ENCODE assay signal across 11 cellular contexts in genomic region chr1:182671779-182672486, GRCh38. TPM values are rescaled to one million over a fixed set of nuclear protein-coding genes. Genes with fewer than 3 reads are reported as not detected.
A peak's percentile ranks its signal among the peaks of the same experiment; 100 is the strongest.
DNase-seq lines count a peak whose midpoint lies in the region; ATAC-seq, FAIRE-seq and TF ChIP-seq lines count a peak whose summit lies in the region.
"Had no signal": no experiment of that assay in that cellular context is flagged by ENCODE, and none has a peak within 500 bp of the region (broad histone marks: within the 10 kb centered on the region; RNA-seq: fewer than 3 reads in every experiment).

No MANE protein-coding gene starts in this region.

- no peak for TF ChIP-seq POLR2A in H54 (IDR thresholded peaks at IDR 0.05; ENCODE audit: low read depth, low read length)

- H3K27ac Mint-ChIP-seq in activated CD8-positive, alpha-beta T cell treated with anti-CD3 and anti-CD28 coated beads for 36 hours: no peak overlapping the region
- H3K27ac Mint-ChIP-seq in activated CD8-positive, alpha-beta T cell treated with anti-CD3 and anti-CD28 coated beads, Interleukin-2, amount 10 ng/mL, durations not matched to agents 7 days and 5 days: no peak overlapping the region
- H3K27ac Mint-ChIP-seq in stimulated activated effector memory CD8-positive, alpha-beta T cell treated with anti-CD3 and anti-CD28 coated beads, Interleukin-12 subunit alpha, Interleukin-12 subunit beta, amount 100 ng/mL, for 72 hours: no peak overlapping the region
- no peak overlapping the region for H3K27ac Mint-ChIP-seq in activated T-helper 1 cell treated with anti-CD3 and anti-CD28 coated beads, Interleukin-12 subunit alpha, Interleukin-12 subunit beta, Interleukin-2, Interleukin-4 antibody, amounts not matched to agents 30 ng/mL and 10 ng/mL and 1 ng/mL, durations not matched to agents 14 hours and 24 hours and 36 hours

- DNase-seq in activated CD8-positive, alpha-beta T cell treated with anti-CD3 and anti-CD28 coated beads for 36 hours: no peak
- no peak for DNase-seq in activated CD8-positive, alpha-beta T cell treated with anti-CD3 and anti-CD28 coated beads, Interleukin-2, amount 10 ng/mL, durations not matched to agents 7 days and 5 days
- DNase-seq in NCI-H2171 (lab: John Stamatoyannopoulos, UW) (peak; percentile 52), astrocyte of the hippocampus (ENCODE audit: low read depth, low spot score) (peak; percentile 10), GM19239 (ENCODE audit: insufficient read length, low spot score) (no peak), H54 (ENCODE audit: insufficient read length, low spot score) (no peak)
- DNase-seq in stimulated activated effector memory CD8-positive, alpha-beta T cell treated with anti-CD3 and anti-CD28 coated beads, Interleukin-12 subunit alpha, Interleukin-12 subunit beta, amount 100 ng/mL, for 72 hours (ENCODE audit: low spot score in 2 of 2): no peak
- DNase-seq in activated T-helper 1 cell treated with anti-CD3 and anti-CD28 coated beads, Interleukin-12 subunit alpha, Interleukin-12 subunit beta, Interleukin-2, Interleukin-4 antibody, amounts not matched to agents 30 ng/mL and 10 ng/mL and 1 ng/mL, durations not matched to agents 14 hours and 24 hours and 36 hours (ENCODE audit: low spot score): no peak
- DNase-seq: ACHN; mammary epithelial cell; stimulated activated CD4-positive, alpha-beta T cell treated with anti-CD3 and anti-CD28 coated beads, Interleukin-4, amount 100 ng/mL, for 24 hours had no signal

- CTCF ChIA-PET in activated CD8-positive, alpha-beta T cell treated with anti-CD3 and anti-CD28 coated beads for 36 hours (lab: Charles Lee): interaction anchor here (1.2 to 2.3 kb wide), 2 partner anchors 16 to 77 kb away, joined by 4 to 9 read pairs; no protein-coding TSS in a partner anchor
- CTCF ChIA-PET in activated CD8-positive, alpha-beta T cell treated with anti-CD3 and anti-CD28 coated beads, Interleukin-2, amount 10 ng/mL, durations not matched to agents 7 days and 5 days (lab: Charles Lee): interaction anchor here (1.1 kb wide), 1 partner anchor 16 kb away, joined by 3 read pairs; no protein-coding TSS in a partner anchor

- POLR2A ChIA-PET in activated CD8-positive, alpha-beta T cell treated with anti-CD3 and anti-CD28 coated beads for 36 hours (lab: Charles Lee): interaction anchor here (0.6 to 1.1 kb wide), 2 partner anchors 10 to 16 kb away, joined by 4 read pairs; no protein-coding TSS in a partner anchor
- POLR2A ChIA-PET in activated CD8-positive, alpha-beta T cell treated with anti-CD3 and anti-CD28 coated beads, Interleukin-2, amount 10 ng/mL, durations not matched to agents 7 days and 5 days (lab: Charles Lee): no interaction called here

- no peak overlapping the region for H3K4me3 Mint-ChIP-seq in activated CD8-positive, alpha-beta T cell treated with anti-CD3 and anti-CD28 coated beads for 36 hours
- no peak overlapping the region for H3K4me3 Mint-ChIP-seq in activated CD8-positive, alpha-beta T cell treated with anti-CD3 and anti-CD28 coated beads, Interleukin-2, amount 10 ng/mL, durations not matched to agents 7 days and 5 days
- no peak overlapping the region for H3K4me3 Mint-ChIP-seq in stimulated activated effector memory CD8-positive, alpha-beta T cell treated with anti-CD3 and anti-CD28 coated beads, Interleukin-12 subunit alpha, Interleukin-12 subunit beta, amount 100 ng/mL, for 72 hours
- no peak overlapping the region for H3K4me3 Mint-ChIP-seq in activated T-helper 1 cell treated with anti-CD3 and anti-CD28 coated beads, Interleukin-12 subunit alpha, Interleukin-12 subunit beta, Interleukin-2, Interleukin-4 antibody, amounts not matched to agents 30 ng/mL and 10 ng/mL and 1 ng/mL, durations not matched to agents 14 hours and 24 hours and 36 hours

- intact Hi-C loops in activated CD8-positive, alpha-beta T cell treated with anti-CD3 and anti-CD28 coated beads for 36 hours (cut with micrococcal nuclease): no loop called here
- intact Hi-C loops in activated T-helper 1 cell treated with anti-CD3 and anti-CD28 coated beads, Interleukin-12 subunit alpha, Interleukin-12 subunit beta, Interleukin-2, Interleukin-4 antibody, amounts not matched to agents 30 ng/mL and 10 ng/mL and 1 ng/mL, durations not matched to agents 14 hours and 24 hours and 36 hours (cut with micrococcal nuclease): no loop called here

- no peak for FAIRE-seq in GM19239 (lab: Jason Lieb, UNC)
- FAIRE-seq in H54 (lab: Jason Lieb, UNC): no peak

- H3K27me3 Mint-ChIP-seq in activated CD8-positive, alpha-beta T cell treated with anti-CD3 and anti-CD28 coated beads for 36 hours: peaks cover 25% of the 10 kb centered on the region
- H3K27me3 Mint-ChIP-seq in activated CD8-positive, alpha-beta T cell treated with anti-CD3 and anti-CD28 coated beads, Interleukin-2, amount 10 ng/mL, durations not matched to agents 7 days and 5 days (ENCODE audit: low read depth): peaks cover 30% of the 10 kb centered on the region
- peaks cover 20% of the 10 kb centered on the region for H3K27me3 Mint-ChIP-seq in activated T-helper 1 cell treated with anti-CD3 and anti-CD28 coated beads, Interleukin-12 subunit alpha, Interleukin-12 subunit beta, Interleukin-2, Interleukin-4 antibody, amounts not matched to agents 30 ng/mL and 10 ng/mL and 1 ng/mL, durations not matched to agents 14 hours and 24 hours and 36 hours (ENCODE audit: insufficient read depth)

- H3K36me3 Mint-ChIP-seq in activated CD8-positive, alpha-beta T cell treated with anti-CD3 and anti-CD28 coated beads for 36 hours (ENCODE audit: low read depth): no peaks in the 10 kb centered on the region
- H3K36me3 Mint-ChIP-seq in activated CD8-positive, alpha-beta T cell treated with anti-CD3 and anti-CD28 coated beads, Interleukin-2, amount 10 ng/mL, durations not matched to agents 7 days and 5 days (ENCODE audit: low read depth): no peaks in the 10 kb centered on the region
- H3K36me3 Mint-ChIP-seq in stimulated activated effector memory CD8-positive, alpha-beta T cell treated with anti-CD3 and anti-CD28 coated beads, Interleukin-12 subunit alpha, Interleukin-12 subunit beta, amount 100 ng/mL, for 72 hours: no peaks in the 10 kb centered on the region
- no peaks in the 10 kb centered on the region for H3K36me3 Mint-ChIP-seq in activated T-helper 1 cell treated with anti-CD3 and anti-CD28 coated beads, Interleukin-12 subunit alpha, Interleukin-12 subunit beta, Interleukin-2, Interleukin-4 antibody, amounts not matched to agents 30 ng/mL and 10 ng/mL and 1 ng/mL, durations not matched to agents 14 hours and 24 hours and 36 hours (ENCODE audit: low read depth)

- H3K4me1 Mint-ChIP-seq in activated CD8-positive, alpha-beta T cell treated with anti-CD3 and anti-CD28 coated beads for 36 hours (ENCODE audit: low read depth): no peaks in the 10 kb centered on the region
- no peaks in the 10 kb centered on the region for H3K4me1 Mint-ChIP-seq in activated CD8-positive, alpha-beta T cell treated with anti-CD3 and anti-CD28 coated beads, Interleukin-2, amount 10 ng/mL, durations not matched to agents 7 days and 5 days (ENCODE audit: low read depth)
- H3K4me1 Mint-ChIP-seq in stimulated activated effector memory CD8-positive, alpha-beta T cell treated with anti-CD3 and anti-CD28 coated beads, Interleukin-12 subunit alpha, Interleukin-12 subunit beta, amount 100 ng/mL, for 72 hours: peaks cover 10% of the 10 kb centered on the region
- peaks cover 16% of the 10 kb centered on the region for H3K4me1 Mint-ChIP-seq in activated T-helper 1 cell treated with anti-CD3 and anti-CD28 coated beads, Interleukin-12 subunit alpha, Interleukin-12 subunit beta, Interleukin-2, Interleukin-4 antibody, amounts not matched to agents 30 ng/mL and 10 ng/mL and 1 ng/mL, durations not matched to agents 14 hours and 24 hours and 36 hours (ENCODE audit: low read depth)

- H3K9me3 Mint-ChIP-seq in activated CD8-positive, alpha-beta T cell treated with anti-CD3 and anti-CD28 coated beads for 36 hours: no peaks in the 10 kb centered on the region
- H3K9me3 Mint-ChIP-seq in activated CD8-positive, alpha-beta T cell treated with anti-CD3 and anti-CD28 coated beads, Interleukin-2, amount 10 ng/mL, durations not matched to agents 7 days and 5 days (ENCODE audit: insufficient read depth): no peaks in the 10 kb centered on the region
- H3K9me3 Mint-ChIP-seq in stimulated activated effector memory CD8-positive, alpha-beta T cell treated with anti-CD3 and anti-CD28 coated beads, Interleukin-12 subunit alpha, Interleukin-12 subunit beta, amount 100 ng/mL, for 72 hours: no peaks in the 10 kb centered on the region
- H3K9me3 Mint-ChIP-seq in activated T-helper 1 cell treated with anti-CD3 and anti-CD28 coated beads, Interleukin-12 subunit alpha, Interleukin-12 subunit beta, Interleukin-2, Interleukin-4 antibody, amounts not matched to agents 30 ng/mL and 10 ng/mL and 1 ng/mL, durations not matched to agents 14 hours and 24 hours and 36 hours: no peaks in the 10 kb centered on the region

- ATAC-seq in activated CD8-positive, alpha-beta T cell treated with anti-CD3 and anti-CD28 coated beads for 36 hours: peak; percentile 34
- ATAC-seq in activated CD8-positive, alpha-beta T cell treated with anti-CD3 and anti-CD28 coated beads, Interleukin-2, amount 10 ng/mL, durations not matched to agents 7 days and 5 days: no peak
- ATAC-seq in stimulated activated effector memory CD8-positive, alpha-beta T cell treated with anti-CD3 and anti-CD28 coated beads, Interleukin-12 subunit alpha, Interleukin-12 subunit beta, amount 100 ng/mL, for 72 hours: peak; percentile 47

- no peak for TF ChIP-seq CTCF in activated CD8-positive, alpha-beta T cell treated with anti-CD3 and anti-CD28 coated beads for 36 hours (IDR thresholded peaks at IDR 0.05)

RNA-seq across cellular contexts. Expression of gene RGS8, which starts 12.5 kb away (rescaled TPM):
- not detected for total RNA-seq in activated CD8-positive, alpha-beta T cell treated with anti-CD3 and anti-CD28 coated beads for 36 hours
- total RNA-seq in activated CD8-positive, alpha-beta T cell treated with anti-CD3 and anti-CD28 coated beads, Interleukin-2, amount 10 ng/mL, durations not matched to agents 7 days and 5 days: not detected
- total RNA-seq in activated T-helper 1 cell treated with anti-CD3 and anti-CD28 coated beads, Interleukin-12 subunit alpha, Interleukin-12 subunit beta, Interleukin-2, Interleukin-4 antibody, amounts not matched to agents 30 ng/mL and 10 ng/mL and 1 ng/mL, durations not matched to agents 14 hours and 24 hours and 36 hours: not detected in 2 replicates
- total RNA-seq: mammary epithelial cell had no signal

Comparison
In these comparisons a context has a peak if more than half of its experiments do, and no peak if none do; other contexts are left out.
1. DNase-seq: peak in NCI-H2171 (single experiment) and astrocyte of the hippocampus (single experiment); none in activated CD8-positive, alpha-beta T cell treated with anti-CD3 and anti-CD28 coated beads for 36 hours (single experiment), activated CD8-positive, alpha-beta T cell treated with anti-CD3 and anti-CD28 coated beads, Interleukin-2, amount 10 ng/mL, durations not matched to agents 7 days and 5 days (single experiment), stimulated activated effector memory CD8-positive, alpha-beta T cell treated with anti-CD3 and anti-CD28 coated beads, Interleukin-12 subunit alpha, Interleukin-12 subunit beta, amount 100 ng/mL, for 72 hours (0 of 2), GM19239 (single experiment), H54 (single experiment) and activated T-helper 1 cell treated with anti-CD3 and anti-CD28 coated beads, Interleukin-12 subunit alpha, Interleukin-12 subunit beta, Interleukin-2, Interleukin-4 antibody, amounts not matched to agents 30 ng/mL and 10 ng/mL and 1 ng/mL, durations not matched to agents 14 hours and 24 hours and 36 hours (single experiment).